ENCODE assay signal across 22 cellular contexts in the genomic region with DNA sequence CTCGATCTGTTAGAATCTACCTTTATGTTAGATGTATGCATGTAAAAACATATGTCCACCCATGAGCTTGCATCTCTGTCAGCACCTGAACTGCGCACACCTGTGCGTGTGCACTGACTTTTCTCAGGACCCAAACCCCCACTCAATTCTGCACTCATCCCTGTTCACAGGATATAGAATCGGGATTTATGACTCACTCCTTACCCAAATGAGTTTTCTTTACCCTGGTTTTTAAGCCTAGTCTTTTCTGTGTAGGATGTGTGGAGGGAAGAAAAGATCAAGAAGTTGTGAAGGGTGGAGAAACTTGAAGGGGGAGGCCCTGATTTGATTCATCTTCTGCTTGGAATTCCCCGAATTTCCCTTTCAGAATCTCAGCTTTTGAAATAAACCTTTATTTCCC. TPM values are rescaled to one million over a fixed set of nuclear protein-coding genes. Genes with fewer than 3 reads are reported as not detected.
A peak's percentile ranks its signal among the peaks of the same experiment; 100 is the strongest.
DNase-seq lines count a peak whose midpoint lies in the region; ATAC-seq and TF ChIP-seq lines count a peak whose summit lies in the region.
"Had no signal": no experiment of that assay in that cellular context is flagged by ENCODE, and none has a peak within 500 bp of the region (broad histone marks: within the 10 kb centered on the region; RNA-seq: fewer than 3 reads in every experiment).

No MANE protein-coding gene starts in this region.

- peaks cover 64% of the 10 kb centered on the region for H3K4me1 Mint-ChIP-seq in MCF 10A (ENCODE audit: insufficient read depth, unreplicated experiment)
- H3K4me1 Mint-ChIP-seq in activated T-helper 17 cell treated with anti-CD3 and anti-CD28 coated beads, Interleukin-2, amount 50 U/mL, for 72 hours = peaks cover 10% of the 10 kb centered on the region

- no peaks in the 10 kb centered on the region for H3K4me1 ChIP-seq in breast epithelium
- H3K4me1 ChIP-seq in foreskin keratinocyte = no peaks in the 10 kb centered on the region
- H3K4me1 ChIP-seq in suprapubic skin = no peaks in the 10 kb centered on the region
- H3K4me1 ChIP-seq: SJSA1 had no signal

- H3K27ac Mint-ChIP-seq in MCF 10A (ENCODE audit: low read depth, unreplicated experiment) = no peak overlapping the region
- H3K27ac Mint-ChIP-seq in activated T-helper 17 cell treated with anti-CD3 and anti-CD28 coated beads, Interleukin-2, amount 50 U/mL, for 72 hours = no peak overlapping the region
- H3K27ac Mint-ChIP-seq: CD8-positive, alpha-beta memory T cell had no signal

- no peak for TF ChIP-seq EP300 in suprapubic skin (IDR thresholded peaks at IDR 0.05)

- no peak overlapping the region for H3K4me3 Mint-ChIP-seq in MCF 10A (ENCODE audit: unreplicated experiment)
- H3K4me3 Mint-ChIP-seq in activated T-helper 17 cell treated with anti-CD3 and anti-CD28 coated beads, Interleukin-2, amount 50 U/mL, for 72 hours = no peak overlapping the region
- H3K4me3 Mint-ChIP-seq: CD8-positive, alpha-beta memory T cell had no signal

- POLR2A ChIA-PET in MCF 10A (lab: Yijun Ruan, JAX) = no interaction called here

- no peak for TF ChIP-seq POLR2A in breast epithelium (IDR thresholded peaks at IDR 0.05)
- TF ChIP-seq POLR2A in suprapubic skin (IDR thresholded peaks at IDR 0.05) = no peak

- H3K36me3 ChIP-seq in breast epithelium = no peaks in the 10 kb centered on the region
- no peaks in the 10 kb centered on the region for H3K36me3 ChIP-seq in suprapubic skin
- H3K36me3 ChIP-seq: SJSA1 had no signal

- no peak for DNase-seq in breast epithelium (ENCODE audit: low spot score in 2 of 2)
- no peak for DNase-seq in MCF 10A (ENCODE audit: unreplicated experiment)
- DNase-seq in foreskin keratinocyte = no peak
- DNase-seq in suprapubic skin (ENCODE audit: low spot score in 2 of 2) = no peak
- no peak for DNase-seq in activated T-cell treated with anti-CD3 and anti-CD28 coated beads for 4 hours
- DNase-seq in OCI-M1 (lab: John Stamatoyannopoulos, UW) = no peak
- DNase-seq: CD8-positive, alpha-beta memory T cell; DMS79 treated with DMSO at 0.1 percent for 48 hours; GF-D8; Karpas-422; NCI-H2029; NCI-H446; NCI-H774; Right ventricle myocardium superior; RPMI8226 had no signal

- BruUV-seq in MCF 10A (replicated peaks; lab: Mats Ljungman, UMichigan) = no TSS peak

- peaks cover 47% of the 10 kb centered on the region for H3K36me3 Mint-ChIP-seq in MCF 10A (ENCODE audit: insufficient read depth, unreplicated experiment)
- H3K36me3 Mint-ChIP-seq in activated T-helper 17 cell treated with anti-CD3 and anti-CD28 coated beads, Interleukin-2, amount 50 U/mL, for 72 hours (ENCODE audit: low read depth) = no peaks in the 10 kb centered on the region
- H3K36me3 Mint-ChIP-seq: CD8-positive, alpha-beta memory T cell had no signal

- no peaks in the 10 kb centered on the region for H3K27me3 Mint-ChIP-seq in MCF 10A (ENCODE audit: insufficient read depth, unreplicated experiment)
- H3K27me3 Mint-ChIP-seq in activated T-helper 17 cell treated with anti-CD3 and anti-CD28 coated beads, Interleukin-2, amount 50 U/mL, for 72 hours = peaks cover 80% of the 10 kb centered on the region

- WGBS in suprapubic skin = 58% methylated on average over 5 of the region's 5 CpGs

- TF ChIP-seq CTCF in breast epithelium (IDR thresholded peaks at IDR 0.05) (no peak), MCF 10A (IDR thresholded peaks at IDR 0.05; ENCODE audit: unreplicated experiment) (no peak), foreskin keratinocyte (conservative IDR thresholded peaks at IDR 0.05) (no peak), suprapubic skin (IDR thresholded peaks at IDR 0.05) (no peak)

- no peaks in the 10 kb centered on the region for H3K9me3 Mint-ChIP-seq in MCF 10A (ENCODE audit: unreplicated experiment)
- H3K9me3 Mint-ChIP-seq in activated T-helper 17 cell treated with anti-CD3 and anti-CD28 coated beads, Interleukin-2, amount 50 U/mL, for 72 hours = no peaks in the 10 kb centered on the region
- H3K9me3 Mint-ChIP-seq: CD8-positive, alpha-beta memory T cell had no signal

- intact Hi-C loops in breast epithelium (cut with DNase I; ENCODE audit: low total_unique reads) (no loop called here), MCF 10A (cut with micrococcal nuclease) (no loop called here)

- ATAC-seq in activated T-helper 17 cell treated with anti-CD3 and anti-CD28 coated beads, Interleukin-2, amount 50 U/mL, for 72 hours (replicated peaks) = peak; percentile 80
- ATAC-seq in foreskin keratinocyte (peak; percentile 15), HG02798 (IDR thresholded peaks at IDR 0.05; ENCODE audit: poor library complexity, unreplicated experiment) (no peak)
- ATAC-seq: HepG2 had no signal

- CTCF ChIA-PET in MCF 10A (lab: Yijun Ruan, JAX) = interaction anchor here (0.6 to 17.2 kb wide), 11 partner anchors 5 to 817 kb away, joined by 3 to 358 read pairs (median 4); no protein-coding TSS in a partner anchor

- H3K4me3 ChIP-seq in breast epithelium (peak overlapping the region in 2 of 3 donors; percentile 32 to 38), suprapubic skin (peak overlapping the region; percentile 37)
- H3K4me3 ChIP-seq: SJSA1 had no signal

- no peaks in the 10 kb centered on the region for H3K9me3 ChIP-seq in breast epithelium
- H3K9me3 ChIP-seq in suprapubic skin = no peaks in the 10 kb centered on the region
- H3K9me3 ChIP-seq: SJSA1 had no signal

- H3K27me3 ChIP-seq in breast epithelium (peaks cover 0 to 6% of the 10 kb centered on the region in 2 donors), foreskin keratinocyte (peaks cover 19% of the 10 kb centered on the region), suprapubic skin (peaks cover 60% of the 10 kb centered on the region)

- no peak overlapping the region for H3K27ac ChIP-seq in breast epithelium
- H3K27ac ChIP-seq in foreskin keratinocyte = no peak overlapping the region
- no peak overlapping the region for H3K27ac ChIP-seq in suprapubic skin
- H3K27ac ChIP-seq: SJSA1 had no signal

RNA-seq across cellular contexts. Expression of a gene that starts 2.4 kb away (rescaled TPM):
- total RNA-seq in breast epithelium = 10 to 100 TPM; 32.3 to 83.2 (median 81.9) TPM
- 45.6 and 47.6 TPM in 2 replicates for total RNA-seq in MCF 10A (2022)
- total RNA-seq in activated T-helper 17 cell treated with anti-CD3 and anti-CD28 coated beads, Interleukin-2, amount 50 U/mL, for 72 hours = not detected
- not detected in 2 replicates for total RNA-seq in foreskin keratinocyte
- not detected in 2 replicates for polyA plus RNA-seq in foreskin keratinocyte
- total RNA-seq in suprapubic skin = 100 to 1,000 TPM in 1 of 4 donors, 10 to 100 TPM in 3; 34.7 to 117 (median 41.4) TPM
- total RNA-seq: CD8-positive, alpha-beta memory T cell; H7; HepG2; HT1080; M059J; SJSA1 had no signal
- polyA plus RNA-seq: CD8-positive, alpha-beta memory T cell; HepG2 had no signal

RNA-seq across cellular contexts. Expression of a gene that starts 35.7 kb away (rescaled TPM):
- total RNA-seq in breast epithelium (10 to 100 TPM in 2 of 3 donors, 1 to 10 TPM in 1; 5.2 to 22.6 (median 15.2) TPM), MCF 10A (2022) (207 and 222 TPM in 2 replicates), foreskin keratinocyte (not detected in 2 replicates), suprapubic skin (1 to 10 TPM; 4.3 to 9.8 (median 7.9) TPM)
- not detected for total RNA-seq in activated T-helper 17 cell treated with anti-CD3 and anti-CD28 coated beads, Interleukin-2, amount 50 U/mL, for 72 hours
- not detected in 2 replicates for polyA plus RNA-seq in foreskin keratinocyte
- total RNA-seq: CD8-positive, alpha-beta memory T cell; HepG2; SJSA1 had no signal
- polyA plus RNA-seq: CD8-positive, alpha-beta memory T cell; HepG2 had no signal

Comparison
In these comparisons a context has a peak if more than half of its experiments do, and no peak if none do; other contexts are left out.
1. RNA of a gene that starts 2.4 kb away (total RNA-seq): 32.3 to 83.2 TPM in breast epithelium, 45.6 to 47.6 TPM in MCF 10A and 34.7 to 117 TPM in suprapubic skin; not detected in activated T-helper 17 cell treated with anti-CD3 and anti-CD28 coated beads, Interleukin-2, amount 50 U/mL, for 72 hours and not detected in foreskin keratinocyte; every median in the first group is over 10 times any median in the second.